Comparison of ENCODE assay signal across 1 cellular context in genomic region chr22:38694049-38694448, GRCh38.
TF ChIP-seq lines count a peak whose summit lies in the region.

No MANE protein-coding gene starts in this region.

TF ChIP-seq in endothelial cell of umbilical vein, 7 proteins besides CTCF, POLR2A, EP300 and RAD21:
- no peak for TF ChIP-seq MYC (IDR thresholded peaks at IDR 0.05; ENCODE audit: low read depth, low read length)
- no peak for TF ChIP-seq EZH2 (IDR thresholded peaks at IDR 0.05; ENCODE audit: borderline replicate concordance, low read depth, low read length, severe bottlenecking)
- no peak for TF ChIP-seq MAX (IDR thresholded peaks at IDR 0.05; ENCODE audit: insufficient read depth, insufficient read length)
- peak; percentile 84 for TF ChIP-seq GATA2 (IDR thresholded peaks at IDR 0.05; ENCODE audit: insufficient read depth, insufficient read length, low read depth, low read length)
- TF ChIP-seq JUN (IDR thresholded peaks at IDR 0.05; ENCODE audit: borderline replicate concordance, insufficient read depth, insufficient read length, low read depth): peak; percentile 28
- no peak for TF ChIP-seq FOS (IDR thresholded peaks at IDR 0.05; ENCODE audit: borderline replicate concordance, insufficient read depth, low read length)
- TF ChIP-seq POLR2AphosphoS5 (IDR thresholded peaks at IDR 0.05; ENCODE audit: insufficient read depth, low read depth, low read length): peak; percentile 60
TF ChIP-seq in endothelial cell of umbilical vein: peak in this region for 3.
